In genomic region chr1:183477986-183478781, GRCh38 we compare ENCODE assay signal across 8 cellular contexts. TPM values are rescaled to one million over a fixed set of nuclear protein-coding genes. Genes with fewer than 3 reads are reported as not detected.
A peak's percentile ranks its signal among the peaks of the same experiment; 100 is the strongest.
DNase-seq lines count a peak whose midpoint lies in the region; ATAC-seq and TF ChIP-seq lines count a peak whose summit lies in the region.

No MANE protein-coding gene starts in this region.

- ATAC-seq in DND-41 (ENCODE audit: insufficient read depth, low read depth) = peak; percentile 89
- peak; percentile 47 for ATAC-seq in GM19397 (IDR thresholded peaks at IDR 0.05; ENCODE audit: unreplicated experiment)
- ATAC-seq in HG03342 (IDR thresholded peaks at IDR 0.05; ENCODE audit: unreplicated experiment) = peak; percentile 45
- ATAC-seq in activated CD8-positive, alpha-beta T cell treated with anti-CD3 and anti-CD28 coated beads for 36 hours = peak; percentile 80

- H3K9me2 ChIP-seq in GM23248 (ENCODE audit: insufficient read depth) = no peaks in the 10 kb centered on the region

- H3K4me1 ChIP-seq in DND-41 (ENCODE audit: insufficient read depth, low read length) = peaks cover 80% of the 10 kb centered on the region
- peaks cover 19% of the 10 kb centered on the region for H3K4me1 ChIP-seq in GM23248 (ENCODE audit: insufficient read depth)

- peak overlapping the region; percentile 82 for H3K27ac ChIP-seq in DND-41 (ENCODE audit: low read length)
- H3K27ac ChIP-seq in GM23248 = no peak overlapping the region

- H3K36me3 ChIP-seq in DND-41 (ENCODE audit: insufficient read depth, low read length) (peaks cover 21% of the 10 kb centered on the region), GM23248 (ENCODE audit: low read depth) (no peaks in the 10 kb centered on the region)

- H2AFZ ChIP-seq in DND-41 (ENCODE audit: low read depth, low read length) = no peak overlapping the region
- no peak overlapping the region for H2AFZ ChIP-seq in GM23248

- CTCF ChIA-PET in activated CD8-positive, alpha-beta T cell treated with anti-CD3 and anti-CD28 coated beads for 36 hours (lab: Charles Lee) = interaction anchor here (0.7 to 1.1 kb wide), 2 partner anchors 9 to 14 kb away, joined by 3 to 4 read pairs; no protein-coding TSS in a partner anchor

- H3K36me3 Mint-ChIP-seq in activated CD8-positive, alpha-beta T cell treated with anti-CD3 and anti-CD28 coated beads for 36 hours (ENCODE audit: low read depth) = peaks cover 9% of the 10 kb centered on the region

- H3K9ac ChIP-seq in DND-41 (ENCODE audit: low read depth, low read length) = peak overlapping the region; percentile 36
- H3K9ac ChIP-seq in GM23248 = no peak overlapping the region

- no peaks in the 10 kb centered on the region for H3K27me3 Mint-ChIP-seq in activated CD8-positive, alpha-beta T cell treated with anti-CD3 and anti-CD28 coated beads for 36 hours

- H3K9me3 Mint-ChIP-seq in activated CD8-positive, alpha-beta T cell treated with anti-CD3 and anti-CD28 coated beads for 36 hours = no peaks in the 10 kb centered on the region

- H3K27me3 ChIP-seq in DND-41 (ENCODE audit: insufficient read depth, low read length, poor library complexity) (no peaks in the 10 kb centered on the region), GM23248 (replicated peaks; ENCODE audit: insufficient read depth) (no peaks in the 10 kb centered on the region)

- intact Hi-C loops in activated CD8-positive, alpha-beta T cell treated with anti-CD3 and anti-CD28 coated beads for 36 hours (cut with micrococcal nuclease) = loop anchor here (10.0 kb wide), 1 partner anchor 67 kb away; no protein-coding TSS in a partner anchor

- peaks cover 60% of the 10 kb centered on the region for H3K4me1 Mint-ChIP-seq in activated CD8-positive, alpha-beta T cell treated with anti-CD3 and anti-CD28 coated beads for 36 hours (ENCODE audit: low read depth)

- H3F3A ChIP-seq in GM23248 (ENCODE audit: insufficient read depth) = peaks cover 37% of the 10 kb centered on the region

- H3K4me3 ChIP-seq in DND-41 (ENCODE audit: low read depth in 1 of 2, low read length in 2 of 2) (peak overlapping the region in 1 of 2 experiments; percentile 19; a peak in 2 of 4 replicates), GM23248 (no peak overlapping the region)

- POLR2A ChIA-PET in activated CD8-positive, alpha-beta T cell treated with anti-CD3 and anti-CD28 coated beads for 36 hours (lab: Charles Lee) = interaction anchor here (1.2 kb wide), 1 partner anchor 157 kb away, joined by 3 read pairs; no protein-coding TSS in a partner anchor

- peak overlapping the region; percentile 88 for H3K27ac Mint-ChIP-seq in activated CD8-positive, alpha-beta T cell treated with anti-CD3 and anti-CD28 coated beads for 36 hours

- in situ Hi-C loops in GM23248 (cut with MboI) = no loop called here

- 98 to 100% methylated on average over 3 of the region's 3 CpGs for WGBS in GM23248 (ENCODE audit: low coverage in 1 of 2, low lambda C conversion rate in 2 of 2, missing lambda C conversion rate in 2 of 2), 2 experiments

- H3K4me3 Mint-ChIP-seq in activated CD8-positive, alpha-beta T cell treated with anti-CD3 and anti-CD28 coated beads for 36 hours = peak overlapping the region; percentile 50

- H3K4me2 ChIP-seq in DND-41 (ENCODE audit: insufficient read depth, low read length) = peak overlapping the region; percentile 52
- no peak overlapping the region for H3K4me2 ChIP-seq in GM23248 (ENCODE audit: unreplicated experiment)

- DNase-seq in DND-41 (no peak), NCI-H446 (lab: John Stamatoyannopoulos, UW) (no peak), GM23248 (no peak), NK-92 (lab: John Stamatoyannopoulos, UW; ENCODE audit: unreplicated experiment) (no peak), SHP77 (lab: John Stamatoyannopoulos, UW) (no peak)
- DNase-seq in activated CD8-positive, alpha-beta T cell treated with anti-CD3 and anti-CD28 coated beads for 36 hours = no peak

- no peaks in the 10 kb centered on the region for H3K9me3 ChIP-seq in DND-41 (ENCODE audit: insufficient read depth, low read length, severe bottlenecking)
- H3K9me3 ChIP-seq in GM23248 (ENCODE audit: low read depth) = no peaks in the 10 kb centered on the region

- TF ChIP-seq CTCF in DND-41 (IDR thresholded peaks at IDR 0.05; ENCODE audit: borderline replicate concordance, extremely low read depth, low read length, poor library complexity, severe bottlenecking) = no peak
- no peak for TF ChIP-seq CTCF in activated CD8-positive, alpha-beta T cell treated with anti-CD3 and anti-CD28 coated beads for 36 hours (IDR thresholded peaks at IDR 0.05)

- H3K79me2 ChIP-seq in DND-41 (ENCODE audit: insufficient read depth, low read length) (peaks cover 100% of the 10 kb centered on the region), GM23248 (ENCODE audit: insufficient read depth) (peaks cover 100% of the 10 kb centered on the region)

- H4K20me1 ChIP-seq in DND-41 (ENCODE audit: insufficient read depth, low read length) (peaks cover 67% of the 10 kb centered on the region), GM23248 (ENCODE audit: insufficient read depth) (peaks cover 19% of the 10 kb centered on the region; the same call in 1 of the 2 replicates)

RNA-seq across cellular contexts. Expression of gene SMG7, which starts 5.9 kb away (rescaled TPM):
- total RNA-seq in activated CD8-positive, alpha-beta T cell treated with anti-CD3 and anti-CD28 coated beads for 36 hours = 10 to 100 TPM; 59.2 to 59.5 TPM
- 16.2 and 18.7 TPM in 2 replicates for total RNA-seq in GM23248 (2014; rRNA removed; shearing (Covaris generic))
- 28.2 and 32.8 TPM in 2 replicates for polyA plus RNA-seq in GM23248 (2016; fragmentation: Nextera tagmentation; extraction: Ambion mirVana)
